In the genomic region with DNA sequence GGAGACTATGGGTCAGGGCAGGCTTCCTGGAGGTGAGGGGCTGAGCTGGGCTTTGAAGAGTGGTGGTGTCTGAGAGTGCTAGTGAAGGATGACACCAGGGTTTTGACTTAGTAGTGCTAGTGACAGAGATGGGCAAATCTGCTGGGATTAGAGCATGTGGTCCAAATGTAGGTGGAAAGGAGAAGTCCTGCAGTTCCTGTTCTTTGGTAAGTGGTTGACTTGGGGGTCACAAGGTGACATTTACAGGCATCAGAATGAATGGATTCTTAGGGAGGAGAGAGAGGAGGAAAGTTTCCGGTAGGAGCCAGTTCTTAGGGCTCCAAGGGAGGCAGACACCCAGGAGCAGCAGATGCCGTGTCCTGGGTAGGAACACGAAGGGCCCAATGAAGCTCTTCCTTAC, we compare ENCODE assay signal across 10 cellular contexts. TPM values are rescaled to one million over a fixed set of nuclear protein-coding genes. Genes with fewer than 3 reads are reported as not detected.
A peak's percentile ranks its signal among the peaks of the same experiment; 100 is the strongest.
DNase-seq lines count a peak whose midpoint lies in the region; ATAC-seq and TF ChIP-seq lines count a peak whose summit lies in the region.
"Had no signal": no experiment of that assay in that cellular context is flagged by ENCODE, and none has a peak within 500 bp of the region (broad histone marks: within the 10 kb centered on the region; RNA-seq: fewer than 3 reads in every experiment).

No MANE protein-coding gene starts in this region.

- H3F3A ChIP-seq in PC-9 (ENCODE audit: insufficient read depth, low read depth): peaks cover 20% of the 10 kb centered on the region; the same call in 1 of the 2 replicates

- no peak overlapping the region for H3K27ac ChIP-seq in PC-9
- H3K27ac ChIP-seq: suprapubic skin had no signal

- CTCF ChIA-PET in PC-9 (lab: Charles Lee): no interaction called here

- H3K9me3 ChIP-seq in PC-9 (ENCODE audit: insufficient read depth, low read depth): no peaks in the 10 kb centered on the region
- H3K9me3 ChIP-seq: suprapubic skin had no signal

- H3K79me2 ChIP-seq in PC-9 (ENCODE audit: low read depth): peaks cover 24% of the 10 kb centered on the region

- no peaks in the 10 kb centered on the region for H3K36me3 ChIP-seq in PC-9 (ENCODE audit: low read depth)
- H3K36me3 ChIP-seq: suprapubic skin had no signal

- ATAC-seq in activated T-cell treated with anti-CD3 and anti-CD28 coated beads, Interleukin-2, amount 50 U/mL, for 4 hours: no peak
- peak; percentile 23 to 29 for ATAC-seq in stimulated activated naive B cell treated with anti-CD40 and anti-IgM and Interleukin-4, amounts not matched to agents 10 μg/mL and 1 μg/mL and 100 μg/mL, for 72 hours (replicated peaks)

- no TSS peak for BruUV-seq in PC-9 (replicated peaks; lab: Mats Ljungman, UMichigan)

- H2AFZ ChIP-seq in PC-9: no peak overlapping the region

- no peaks in the 10 kb centered on the region for H3K36me3 Mint-ChIP-seq in activated T-cell treated with anti-CD3 and anti-CD28 coated beads, Interleukin-2, amount 50 U/mL, for 4 hours (ENCODE audit: insufficient read depth)
- peaks cover 8% of the 10 kb centered on the region for H3K36me3 Mint-ChIP-seq in endothelial cell (ENCODE audit: low read depth, unreplicated experiment)
- no peaks in the 10 kb centered on the region for H3K36me3 Mint-ChIP-seq in stimulated activated naive B cell treated with anti-CD40 and anti-IgM and Interleukin-4, amounts not matched to agents 10 μg/mL and 1 μg/mL and 100 μg/mL, for 72 hours

- peak overlapping the region; percentile 85 for H3K4me2 ChIP-seq in PC-9

- POLR2A ChIA-PET in PC-9 (lab: Charles Lee; ENCODE audit: unreplicated experiment): no interaction called here

- TF ChIP-seq CTCF in PC-9 (conservative IDR thresholded peaks at IDR 0.05) (no peak), endothelial cell (IDR thresholded peaks at IDR 0.05; ENCODE audit: unreplicated experiment) (no peak)

- no peaks in the 10 kb centered on the region for H4K20me1 ChIP-seq in PC-9 (ENCODE audit: insufficient read depth)

- no peaks in the 10 kb centered on the region for H3K9me2 ChIP-seq in PC-9 (ENCODE audit: insufficient read depth)

- intact Hi-C loops in PC-9 (cut with micrococcal nuclease; ENCODE audit: unreplicated experiment): no loop called here

- peaks cover 10% of the 10 kb centered on the region for H3K4me1 Mint-ChIP-seq in activated T-cell treated with anti-CD3 and anti-CD28 coated beads, Interleukin-2, amount 50 U/mL, for 4 hours (ENCODE audit: low read depth)
- peaks cover 7% of the 10 kb centered on the region for H3K4me1 Mint-ChIP-seq in endothelial cell (ENCODE audit: unreplicated experiment)
- peaks cover 3 to 10% of the 10 kb centered on the region in 2 donors for H3K4me1 Mint-ChIP-seq in stimulated activated naive B cell treated with anti-CD40 and anti-IgM and Interleukin-4, amounts not matched to agents 10 μg/mL and 1 μg/mL and 100 μg/mL, for 72 hours

- H3K27me3 ChIP-seq in PC-9 (ENCODE audit: insufficient read depth, low read depth): no peaks in the 10 kb centered on the region

- peaks cover 25% of the 10 kb centered on the region for H3K4me1 ChIP-seq in PC-9 (replicated peaks; ENCODE audit: insufficient read depth)

- no peak overlapping the region for H3K27ac Mint-ChIP-seq in endothelial cell (ENCODE audit: unreplicated experiment)
- peak overlapping the region; percentile 4 for H3K27ac Mint-ChIP-seq in stimulated activated naive B cell treated with anti-CD40 and anti-IgM and Interleukin-4, amounts not matched to agents 10 μg/mL and 1 μg/mL and 100 μg/mL, for 72 hours

- peak overlapping the region; percentile 76; the same call in 1 of the 2 replicates for H3K4me3 ChIP-seq in PC-9

- H3K4me3 Mint-ChIP-seq in activated T-cell treated with anti-CD3 and anti-CD28 coated beads, Interleukin-2, amount 50 U/mL, for 4 hours: peak overlapping the region; percentile 73
- H3K4me3 Mint-ChIP-seq in endothelial cell (ENCODE audit: unreplicated experiment): peak overlapping the region; percentile 77
- H3K4me3 Mint-ChIP-seq in stimulated activated naive B cell treated with anti-CD40 and anti-IgM and Interleukin-4, amounts not matched to agents 10 μg/mL and 1 μg/mL and 100 μg/mL, for 72 hours: peak overlapping the region; percentile 50 to 51

- DNase-seq in activated T-cell treated with anti-CD3 and anti-CD28 coated beads, Interleukin-2, amount 50 U/mL, for 4 hours: no peak
- DNase-seq in activated T-cell treated with anti-CD3 and anti-CD28 coated beads for 4 hours (no peak), PC-9 (no peak), endothelial cell (ENCODE audit: low spot score) (no peak), NAMALWA (ENCODE audit: low spot score) (no peak), NCI-H526 treated with DMSO at 0.1 percent for 48 hours (lab: John Stamatoyannopoulos, UW) (no peak), DMS79 treated with DMSO at 0.1 percent for 48 hours (lab: John Stamatoyannopoulos, UW) (no peak)
- no peak for DNase-seq in stimulated activated naive B cell treated with anti-CD40 and anti-IgM and Interleukin-4, amounts not matched to agents 10 μg/mL and 1 μg/mL and 100 μg/mL, for 72 hours
- DNase-seq: stimulated activated CD4-positive, alpha-beta T cell treated with anti-CD3 and anti-CD28 coated beads, Interleukin-2, amount 100 ng/mL, for 24 hours had no signal

- no peaks in the 10 kb centered on the region for H3K9me3 Mint-ChIP-seq in activated T-cell treated with anti-CD3 and anti-CD28 coated beads, Interleukin-2, amount 50 U/mL, for 4 hours
- H3K9me3 Mint-ChIP-seq in endothelial cell (ENCODE audit: unreplicated experiment): no peaks in the 10 kb centered on the region
- H3K9me3 Mint-ChIP-seq in stimulated activated naive B cell treated with anti-CD40 and anti-IgM and Interleukin-4, amounts not matched to agents 10 μg/mL and 1 μg/mL and 100 μg/mL, for 72 hours: no peaks in the 10 kb centered on the region

- H3K27me3 Mint-ChIP-seq in activated T-cell treated with anti-CD3 and anti-CD28 coated beads, Interleukin-2, amount 50 U/mL, for 4 hours (ENCODE audit: low read depth): peaks cover 33% of the 10 kb centered on the region
- H3K27me3 Mint-ChIP-seq in endothelial cell (ENCODE audit: unreplicated experiment): peaks cover 10% of the 10 kb centered on the region
- H3K27me3 Mint-ChIP-seq in stimulated activated naive B cell treated with anti-CD40 and anti-IgM and Interleukin-4, amounts not matched to agents 10 μg/mL and 1 μg/mL and 100 μg/mL, for 72 hours: peaks cover 42 to 48% of the 10 kb centered on the region in 2 donors

RNA-seq across cellular contexts. Expression of a gene that starts 0.8 kb away (rescaled TPM):
- total RNA-seq in activated T-cell treated with anti-CD3 and anti-CD28 coated beads, Interleukin-2, amount 50 U/mL, for 4 hours: 1 to 10 TPM; 1.2 to 1.7 (median 1.5) TPM
- 15.2 and 16.9 TPM in 2 replicates for total RNA-seq in PC-9 (2021)
- total RNA-seq in endothelial cell (ENCODE audit: unreplicated experiment): 1.3 TPM

RNA-seq across cellular contexts. Expression of a gene that starts 57.0 kb away (rescaled TPM):
- 100 to 1,000 TPM; 174 to 225 (median 210) TPM for total RNA-seq in activated T-cell treated with anti-CD3 and anti-CD28 coated beads, Interleukin-2, amount 50 U/mL, for 4 hours
- 88.2 and 99.5 TPM in 2 replicates for total RNA-seq in PC-9 (2021)
- total RNA-seq in endothelial cell (ENCODE audit: unreplicated experiment): 6.4 TPM

Comparison
In these comparisons a context has a peak if more than half of its experiments do, and no peak if none do; other contexts are left out.
1. ATAC-seq: peak in stimulated activated naive B cell treated with anti-CD40 and anti-IgM and Interleukin-4, amounts not matched to agents 10 μg/mL and 1 μg/mL and 100 μg/mL, for 72 hours (2 of 2); none in activated T-cell treated with anti-CD3 and anti-CD28 coated beads, Interleukin-2, amount 50 U/mL, for 4 hours (0 of 2).
2. RNA of a gene that starts 57.0 kb away (total RNA-seq): 174 to 225 TPM in activated T-cell treated with anti-CD3 and anti-CD28 coated beads, Interleukin-2, amount 50 U/mL, for 4 hours and 88.2 to 99.5 TPM in PC-9; 6.4 TPM in endothelial cell (single experiment); every median in the first group is over 10 times any median in the second.
3. Peak in every context shown above with its lines, with median percentiles within 50 percentile points of each other: H3K4me3 Mint-ChIP-seq.